Comparison of ENCODE assay signal across 8 cellular contexts in genomic region chr17:57603978-57604377, GRCh38.
A peak's percentile ranks its signal among the peaks of the same experiment; 100 is the strongest.
DNase-seq lines count a peak whose midpoint lies in the region; ATAC-seq and TF ChIP-seq lines count a peak whose summit lies in the region.

No MANE protein-coding gene starts in this region.

- TF ChIP-seq CTCF in dorsolateral prefrontal cortex (IDR thresholded peaks at IDR 0.05 in 54 of 56, conservative IDR thresholded peaks at IDR 0.05 in 2 of 56; ENCODE audit: low read depth in 1 of 56, partially characterized antibody in 56 of 56), result no peak

- H3K9me3 Mint-ChIP-seq in IgD-negative memory B cell, result no peaks in the 10 kb centered on the region

- peak overlapping the region; percentile 71 to 92 (median 75) for H3K27ac Mint-ChIP-seq in IgD-negative memory B cell

- peaks cover 4% of the 10 kb centered on the region for H3K36me3 Mint-ChIP-seq in IgD-negative memory B cell

- ATAC-seq in GM18868 (IDR thresholded peaks at IDR 0.05; ENCODE audit: unreplicated experiment), result peak; percentile 54
- peak; percentile 86 to 89 for ATAC-seq in activated CD4-positive, CD25-positive, alpha-beta regulatory T cell treated with anti-CD3 and anti-CD28 coated beads, Interleukin-2, amount 50 U/mL, for 24 hours

- no peak for DNase-seq in dorsolateral prefrontal cortex
- DNase-seq in stimulated activated CD4-positive, alpha-beta T cell treated with anti-CD3 and anti-CD28 coated beads, Interleukin-4, amount 100 ng/mL, for 48 hours (ENCODE audit: low read depth in 2 of 2), result peak; percentile 47 to 62
- no peak for DNase-seq in HAP-1 (ENCODE audit: low spot score in 2 of 2)
- DNase-seq in SHP77 treated with DMSO at 0.1 percent for 48 hours (lab: John Stamatoyannopoulos, UW), result no peak
- no peak for DNase-seq in ureter (ENCODE audit: low spot score)

- in situ Hi-C loops in HAP-1 (cut with MboI; ENCODE audit: low sequenced_read_pairs), result no loop called here

- peak overlapping the region; percentile 16 to 95 (median 56) for H3K4me3 Mint-ChIP-seq in IgD-negative memory B cell

- peak overlapping the region in 48 of 59 donors; percentile 15 to 88 (median 76) for H3K27ac ChIP-seq in dorsolateral prefrontal cortex

- no peaks in the 10 kb centered on the region for H3K27me3 Mint-ChIP-seq in IgD-negative memory B cell

- intact Hi-C loops in dorsolateral prefrontal cortex (cut with DNase I), result loop anchor here in 1 of 2 donors (5.0 to 10.0 kb wide), 2 partner anchors 228 to 349 kb away; partner anchors contain the start of gene MSI2

- no peak overlapping the region for H3K4me3 ChIP-seq in dorsolateral prefrontal cortex
- H3K4me3 ChIP-seq in HAP-1, result no peak overlapping the region

- H3K9me3 ChIP-seq in HAP-1, result no peaks in the 10 kb centered on the region

- H3K4me1 Mint-ChIP-seq in IgD-negative memory B cell, result peaks cover 32 to 45% (median 44%) of the 10 kb centered on the region in 3 donors

- no peaks in the 10 kb centered on the region for H3K27me3 ChIP-seq in dorsolateral prefrontal cortex
- H3K27me3 ChIP-seq in HAP-1 (ENCODE audit: low read depth), result no peaks in the 10 kb centered on the region

- no peaks in the 10 kb centered on the region; the same call in 1 of the 2 replicates for H3K36me3 ChIP-seq in HAP-1 (replicated peaks)

- no peaks in the 10 kb centered on the region for H3K4me1 ChIP-seq in HAP-1

Comparison
In these comparisons a context has a peak if more than half of its experiments do, and no peak if none do; other contexts are left out.
1. DNase-seq: peak in stimulated activated CD4-positive, alpha-beta T cell treated with anti-CD3 and anti-CD28 coated beads, Interleukin-4, amount 100 ng/mL, for 48 hours (2 of 2); none in dorsolateral prefrontal cortex (0 of 10), HAP-1 (0 of 2), SHP77 treated with DMSO at 0.1 percent for 48 hours (single experiment) and ureter (single experiment).